In the genomic region with DNA sequence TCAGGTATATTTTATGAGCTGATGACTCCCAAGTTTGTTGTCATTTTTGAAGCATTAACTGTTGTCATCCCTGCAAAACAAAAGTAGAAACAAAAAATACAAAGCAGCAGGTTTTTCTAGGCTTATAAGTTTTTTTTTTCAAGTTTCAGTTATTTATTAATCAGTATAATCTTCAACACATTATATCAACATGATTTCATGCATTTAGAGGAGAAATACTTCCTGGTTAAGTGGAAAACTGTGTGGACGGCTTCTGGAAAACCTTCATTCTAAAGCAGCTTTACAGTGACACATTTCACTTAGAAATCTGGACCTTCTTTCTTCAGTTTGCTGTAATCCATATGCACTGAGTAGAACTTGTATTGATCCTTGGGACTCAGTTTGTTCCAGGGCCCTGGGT, we compare ENCODE assay signal across 1 cellular context.
TF ChIP-seq lines count a peak whose summit lies in the region.

No MANE protein-coding gene starts in this region.

TF ChIP-seq in IMR-90, 13 proteins besides CTCF, POLR2A, EP300 and RAD21:
- TF ChIP-seq RCOR1 (IDR thresholded peaks at IDR 0.05; ENCODE audit: insufficient replicate concordance, low read length): no peak
- TF ChIP-seq SMC3 (IDR thresholded peaks at IDR 0.05; ENCODE audit: low read depth, low read length): no peak
- TF ChIP-seq CEBPB (IDR thresholded peaks at IDR 0.05; ENCODE audit: low read depth, low read length): no peak
- no peak for TF ChIP-seq MAFK (IDR thresholded peaks at IDR 0.05; ENCODE audit: low read depth, low read length)
- no peak for TF ChIP-seq CHD1 (IDR thresholded peaks at IDR 0.05; ENCODE audit: low read depth, low read length)
- TF ChIP-seq MAZ (IDR thresholded peaks at IDR 0.05; ENCODE audit: borderline replicate concordance, low read depth, low read length): no peak
- TF ChIP-seq RFX5 (IDR thresholded peaks at IDR 0.05; ENCODE audit: low read depth, low read length): no peak
- TF ChIP-seq, protein P1, sequence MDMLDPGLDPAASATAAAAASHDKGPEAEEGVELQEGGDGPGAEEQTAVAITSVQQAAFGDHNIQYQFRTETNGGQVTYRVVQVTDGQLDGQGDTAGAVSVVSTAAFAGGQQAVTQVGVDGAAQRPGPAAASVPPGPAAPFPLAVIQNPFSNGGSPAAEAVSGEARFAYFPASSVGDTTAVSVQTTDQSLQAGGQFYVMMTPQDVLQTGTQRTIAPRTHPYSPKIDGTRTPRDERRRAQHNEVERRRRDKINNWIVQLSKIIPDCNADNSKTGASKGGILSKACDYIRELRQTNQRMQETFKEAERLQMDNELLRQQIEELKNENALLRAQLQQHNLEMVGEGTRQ (IDR thresholded peaks at IDR 0.05; ENCODE audit: low read depth, low read length): no peak
- no peak for TF ChIP-seq BHLHE40 (IDR thresholded peaks at IDR 0.05; ENCODE audit: low read depth, low read length)
- no peak for TF ChIP-seq FOS (IDR thresholded peaks at IDR 0.05; ENCODE audit: low read depth, low read length)
- TF ChIP-seq NFE2L2 (IDR thresholded peaks at IDR 0.05; ENCODE audit: low read depth, low read length): no peak
- no peak for TF ChIP-seq MXI1 (IDR thresholded peaks at IDR 0.05; ENCODE audit: borderline replicate concordance, low read depth, low read length)
- TF ChIP-seq, protein P2, sequence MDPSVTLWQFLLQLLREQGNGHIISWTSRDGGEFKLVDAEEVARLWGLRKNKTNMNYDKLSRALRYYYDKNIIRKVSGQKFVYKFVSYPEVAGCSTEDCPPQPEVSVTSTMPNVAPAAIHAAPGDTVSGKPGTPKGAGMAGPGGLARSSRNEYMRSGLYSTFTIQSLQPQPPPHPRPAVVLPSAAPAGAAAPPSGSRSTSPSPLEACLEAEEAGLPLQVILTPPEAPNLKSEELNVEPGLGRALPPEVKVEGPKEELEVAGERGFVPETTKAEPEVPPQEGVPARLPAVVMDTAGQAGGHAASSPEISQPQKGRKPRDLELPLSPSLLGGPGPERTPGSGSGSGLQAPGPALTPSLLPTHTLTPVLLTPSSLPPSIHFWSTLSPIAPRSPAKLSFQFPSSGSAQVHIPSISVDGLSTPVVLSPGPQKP (IDR thresholded peaks at IDR 0.05; ENCODE audit: borderline replicate concordance, low read depth, low read length): no peak
